Comparison of ENCODE assay signal across 18 cellular contexts in genomic region chr5:106530150-106530549, GRCh38.
DNase-seq lines count a peak whose midpoint lies in the region; ATAC-seq, FAIRE-seq and TF ChIP-seq lines count a peak whose summit lies in the region.
"Had no signal": no experiment of that assay in that cellular context is flagged by ENCODE, and none has a peak within 500 bp of the region (broad histone marks: within the 10 kb centered on the region; RNA-seq: fewer than 3 reads in every experiment).

No MANE protein-coding gene starts in this region.

- no peak for TF ChIP-seq RAD21 in A549 (conservative IDR thresholded peaks at IDR 0.05 in 1 of 2, IDR thresholded peaks at IDR 0.05 in 1 of 2)

- CTCF ChIA-PET in A549 (lab: Yijun Ruan, JAX) = no interaction called here

- ATAC-seq in A549 (no peak), GM18907 (IDR thresholded peaks at IDR 0.05; ENCODE audit: unreplicated experiment) (no peak)
- ATAC-seq: CD8-positive, alpha-beta T cell had no signal

- no peak overlapping the region for H3K27ac ChIP-seq in A549
- H3K27ac ChIP-seq: BLaER1 treated with 17β-estradiol and CSF1 and Interleukin-3, amounts not matched to agents 10 nM and 100 nM; HL-60 had no signal

- POLR2A ChIA-PET in A549 (lab: Yijun Ruan, JAX) = no interaction called here

- no peak for TF ChIP-seq CTCF in A549 (IDR thresholded peaks at IDR 0.05)
- no peak for TF ChIP-seq CTCF in choroid plexus epithelial cell (conservative IDR thresholded peaks at IDR 0.05; ENCODE audit: low read depth, low read length)

- DNase-seq in A549 (ENCODE audit: low read depth in 1 of 2, low spot score in 1 of 2) (no peak), LHCN-M2 (ENCODE audit: low read depth) (peak; percentile 3), choroid plexus epithelial cell (ENCODE audit: low read depth) (peak; percentile 4), frontal cortex (ENCODE audit: low spot score in 2 of 2) (no peak), GF-D8 (lab: John Stamatoyannopoulos, UW) (no peak), GDM1 (lab: John Stamatoyannopoulos, UW) (no peak)
- DNase-seq: 8988T; Calu3; CD8-positive, alpha-beta T cell; DMS53; DND-41; EL; KG1 had no signal

- FAIRE-seq in A549 (lab: Jason Lieb, UNC) = no peak
- peak; percentile 37 for FAIRE-seq in frontal cortex (lab: Jason Lieb, UNC)
- FAIRE-seq: GM12892 had no signal

- 0 out of 3 replicates have a peak, but pooled peaks cover 2% of the 10 kb centered on the region for H3K9me3 ChIP-seq in A549
- H3K9me3 ChIP-seq: BLaER1 treated with 17β-estradiol and CSF1 and Interleukin-3, amounts not matched to agents 10 nM and 100 nM; HAP-1 had no signal

- no peaks in the 10 kb centered on the region for H3K4me1 ChIP-seq in A549
- H3K4me1 ChIP-seq: BLaER1 treated with 17β-estradiol and CSF1 and Interleukin-3, amounts not matched to agents 10 nM and 100 nM; HAP-1 had no signal

- no peak overlapping the region for H3K4me2 ChIP-seq in A549
- H3K4me2 ChIP-seq: BLaER1 treated with 17β-estradiol and CSF1 and Interleukin-3, amounts not matched to agents 10 nM and 100 nM had no signal

- H3K4me3 ChIP-seq in A549 (no peak overlapping the region), choroid plexus epithelial cell (ENCODE audit: low read depth, low read length) (no peak overlapping the region)
- H3K4me3 ChIP-seq: BLaER1 treated with 17β-estradiol and CSF1 and Interleukin-3, amounts not matched to agents 10 nM and 100 nM; HAP-1 had no signal

- no peak for TF ChIP-seq POLR2A in A549 (IDR thresholded peaks at IDR 0.05; ENCODE audit: low read length)

- no peak for TF ChIP-seq EP300 in A549 (IDR thresholded peaks at IDR 0.05)

TF ChIP-seq in A549, 52 proteins besides CTCF, POLR2A, EP300 and RAD21:
- TF ChIP-seq JUNB (IDR thresholded peaks at IDR 0.05) (no peak), MAFK (IDR thresholded peaks at IDR 0.05; ENCODE audit: partially characterized antibody) (peak; percentile 94), NFE2L2 (conservative IDR thresholded peaks at IDR 0.05; ENCODE audit: low read length) (0 out of 2 replicates have a peak, but pooled peaks have one; percentile 6)
TF ChIP-seq in A549: peak in this region for 2.

Comparison
In these comparisons a context has a peak if more than half of its experiments do, and no peak if none do; other contexts are left out.
1. DNase-seq: peak in LHCN-M2 (single experiment) and choroid plexus epithelial cell (single experiment); none in A549 (0 of 2), frontal cortex (0 of 2), GF-D8 (single experiment) and GDM1 (single experiment).